8 cellular contexts compared by ENCODE assay signal in genomic region chr22:41204992-41205900, GRCh38. TPM values are rescaled to one million over a fixed set of nuclear protein-coding genes. Genes with fewer than 3 reads are reported as not detected.
A peak's percentile ranks its signal among the peaks of the same experiment; 100 is the strongest.
DNase-seq lines count a peak whose midpoint lies in the region; ATAC-seq lines count a peak whose summit lies in the region.

L3MBTL2 (plus strand) TSS chr22:41205312; CDS start chr22:41205363, 51 bp downstream.

- H2BK15ac ChIP-seq in mesenchymal stem cell (ENCODE audit: low read depth, poor library complexity, severe bottlenecking) = no peak within 1 kb of the TSS

- peak within 1 kb of the TSS; percentile 78 for H4K8ac ChIP-seq in mesenchymal stem cell (ENCODE audit: low read length)

- H3K4me3 Mint-ChIP-seq in activated CD8-positive, alpha-beta memory T cell treated with anti-CD3 and anti-CD28 coated beads, Interleukin-2, amount 10 ng/mL, durations not matched to agents 7 days and 5 days = peak within 1 kb of the TSS; percentile 95

- no peak within 1 kb of the TSS for H2BK12ac ChIP-seq in mesenchymal stem cell (ENCODE audit: low read length in 2 of 2)

- peak within 1 kb of the TSS; percentile 64 for H4K91ac ChIP-seq in mesenchymal stem cell (ENCODE audit: low read length)

- peak within 1 kb of the TSS; percentile 89 for H3K27ac Mint-ChIP-seq in activated CD8-positive, alpha-beta memory T cell treated with anti-CD3 and anti-CD28 coated beads, Interleukin-2, amount 10 ng/mL, durations not matched to agents 7 days and 5 days

- H3K4ac ChIP-seq in mesenchymal stem cell (ENCODE audit: low read depth in 1 of 2, low read length in 2 of 2) = peak within 1 kb of the TSS; percentile 12 to 20

- H3K27ac ChIP-seq in mesenchymal stem cell (ENCODE audit: low read length, poor library complexity, severe bottlenecking) = peak within 1 kb of the TSS; percentile 62

- peaks cover 16% of the 10 kb centered on the region for H3K79me1 ChIP-seq in mesenchymal stem cell (replicated peaks; ENCODE audit: low read length, poor library complexity, severe bottlenecking)

- H3K18ac ChIP-seq in mesenchymal stem cell (ENCODE audit: low read depth in 1 of 2, low read length in 2 of 2) = peak within 1 kb of the TSS; percentile 69 to 79

- H2BK5ac ChIP-seq in mesenchymal stem cell (ENCODE audit: low read depth, low read length, poor library complexity, severe bottlenecking) = no peak within 1 kb of the TSS

- no peak within 1 kb of the TSS for H3K23ac ChIP-seq in mesenchymal stem cell (ENCODE audit: low read length in 2 of 2)

- peak within 1 kb of the TSS; percentile 49 for H2AFZ ChIP-seq in mesenchymal stem cell (ENCODE audit: low read depth, low read length)

- CTCF ChIA-PET in activated CD8-positive, alpha-beta memory T cell treated with anti-CD3 and anti-CD28 coated beads, Interleukin-2, amount 10 ng/mL, durations not matched to agents 7 days and 5 days (lab: Charles Lee) = interaction anchor here (1.0 kb wide), 1 partner anchor 9 kb away, joined by 3 read pairs; no protein-coding TSS in a partner anchor

- no peaks in the 10 kb centered on the region for H3K4me1 ChIP-seq in NT2/D1 (ENCODE audit: insufficient read depth, insufficient read length)
- no peaks in the 10 kb centered on the region for H3K4me1 ChIP-seq in endocrine pancreas (ENCODE audit: control insufficient read depth, insufficient read depth, low read length)
- H3K4me1 ChIP-seq in mesenchymal stem cell (ENCODE audit: control insufficient read depth, insufficient read depth, low read depth, low read length) = peaks cover 4% of the 10 kb centered on the region

- H3K36me3 Mint-ChIP-seq in activated CD8-positive, alpha-beta memory T cell treated with anti-CD3 and anti-CD28 coated beads, Interleukin-2, amount 10 ng/mL, durations not matched to agents 7 days and 5 days = peaks cover 11% of the 10 kb centered on the region

- H3K9me3 Mint-ChIP-seq in activated CD8-positive, alpha-beta memory T cell treated with anti-CD3 and anti-CD28 coated beads, Interleukin-2, amount 10 ng/mL, durations not matched to agents 7 days and 5 days (ENCODE audit: low read depth) = no peaks in the 10 kb centered on the region

- peak within 1 kb of the TSS in 1 of 2 experiments; percentile 82 for H3K14ac ChIP-seq in mesenchymal stem cell (ENCODE audit: low read length in 2 of 2)

- peak; percentile 97 for DNase-seq in COR-L47 (lab: John Stamatoyannopoulos, UW)
- DNase-seq in HUDEP-2 (lab: John Stamatoyannopoulos, UW; ENCODE audit: unreplicated experiment in 76 of 76) = peak in 75 of 76 experiments; percentile 26 to 98 (median 93)
- DNase-seq in NT2/D1 (ENCODE audit: low read depth, low spot score) = peak; percentile 87
- DNase-seq in activated CD8-positive, alpha-beta memory T cell treated with anti-CD3 and anti-CD28 coated beads, Interleukin-2, amount 10 ng/mL, durations not matched to agents 7 days and 5 days = peak; percentile 100
- peak; percentile 97 for DNase-seq in mesenchymal stem cell
- peak; percentile 96 for DNase-seq in stimulated activated CD8-positive, alpha-beta memory T cell treated with anti-CD3 and anti-CD28 coated beads, Interleukin-12 subunit alpha, Interleukin-12 subunit beta, amount 100 ng/mL, for 4 hours (ENCODE audit: low read depth)

- 5% methylated on average over 46 of the region's 47 CpGs for WGBS in mesenchymal stem cell

- peak within 1 kb of the TSS; percentile 81 for H3K9ac ChIP-seq in NT2/D1 (ENCODE audit: insufficient read length, low read depth)
- H3K9ac ChIP-seq in endocrine pancreas (ENCODE audit: control insufficient read depth, insufficient read depth, low read length) = peak within 1 kb of the TSS; percentile 85
- H3K9ac ChIP-seq in mesenchymal stem cell (ENCODE audit: low read length) = peak within 1 kb of the TSS; percentile 97

- H3K9me3 ChIP-seq in NT2/D1 (ENCODE audit: insufficient read depth, low read length) (no peaks in the 10 kb centered on the region), endocrine pancreas (ENCODE audit: control insufficient read depth, low read length) (no peaks in the 10 kb centered on the region), mesenchymal stem cell (ENCODE audit: control insufficient read depth, low read length) (no peaks in the 10 kb centered on the region)

- H2AK5ac ChIP-seq in mesenchymal stem cell (ENCODE audit: low read length, severe bottlenecking) = no peak within 1 kb of the TSS

- H3K4me2 ChIP-seq in mesenchymal stem cell (ENCODE audit: low read length, poor library complexity, severe bottlenecking) = peak within 1 kb of the TSS; percentile 63

- no peaks in the 10 kb centered on the region for H3K27me3 ChIP-seq in NT2/D1 (ENCODE audit: insufficient read depth, insufficient read length)
- no peaks in the 10 kb centered on the region for H3K27me3 ChIP-seq in endocrine pancreas (ENCODE audit: control insufficient read depth, insufficient read depth, low read length)
- H3K27me3 ChIP-seq in mesenchymal stem cell (ENCODE audit: control insufficient read depth in 1 of 2, insufficient read depth in 1 of 2, low read length in 2 of 2) = peaks cover 6 to 10% of the 10 kb centered on the region in 2 experiments

- H3K4me3 ChIP-seq in NT2/D1 (ENCODE audit: insufficient read length, low read depth) (peak within 1 kb of the TSS; percentile 69), endocrine pancreas (ENCODE audit: control insufficient read depth, insufficient read depth, low read length) (peak within 1 kb of the TSS; percentile 93), mesenchymal stem cell (ENCODE audit: insufficient read depth in 1 of 2, low read depth in 1 of 2, low read length in 2 of 2) (peak within 1 kb of the TSS; percentile 72 to 90)

- H3K36me3 ChIP-seq in NT2/D1 (ENCODE audit: insufficient read depth, insufficient read length, low read length) (peaks cover 14% of the 10 kb centered on the region), endocrine pancreas (ENCODE audit: control insufficient read depth, insufficient read depth, low read length) (no peaks in the 10 kb centered on the region), mesenchymal stem cell (ENCODE audit: control insufficient read depth in 1 of 2, insufficient read depth in 2 of 2, low read depth in 1 of 2, low read length in 2 of 2) (peaks cover 3 to 11% of the 10 kb centered on the region in 2 experiments)

- no peak within 1 kb of the TSS for H2BK120ac ChIP-seq in mesenchymal stem cell (ENCODE audit: low read depth, low read length)

- H3K4me1 Mint-ChIP-seq in activated CD8-positive, alpha-beta memory T cell treated with anti-CD3 and anti-CD28 coated beads, Interleukin-2, amount 10 ng/mL, durations not matched to agents 7 days and 5 days = peaks cover 25% of the 10 kb centered on the region

- ATAC-seq in GM21381 (IDR thresholded peaks at IDR 0.05; ENCODE audit: unreplicated experiment) = peak; percentile 98
- peak; percentile 100 for ATAC-seq in activated CD8-positive, alpha-beta memory T cell treated with anti-CD3 and anti-CD28 coated beads, Interleukin-2, amount 10 ng/mL, durations not matched to agents 7 days and 5 days

- H3K27me3 Mint-ChIP-seq in activated CD8-positive, alpha-beta memory T cell treated with anti-CD3 and anti-CD28 coated beads, Interleukin-2, amount 10 ng/mL, durations not matched to agents 7 days and 5 days = peaks cover 17% of the 10 kb centered on the region

RNA-seq across cellular contexts. Expression of gene L3MBTL2, which starts in this region (rescaled TPM):
- total RNA-seq in activated CD8-positive, alpha-beta memory T cell treated with anti-CD3 and anti-CD28 coated beads, Interleukin-2, amount 10 ng/mL, durations not matched to agents 7 days and 5 days = 10 to 100 TPM; 36.6 to 43.4 TPM
- 9.9 TPM for polyA plus RNA-seq in mesenchymal stem cell (2013, experiment 1 of 2)
- polyA plus RNA-seq in mesenchymal stem cell (2013, experiment 2 of 2) = 9.7 TPM

Comparison
In these comparisons a context has a peak if more than half of its experiments do, and no peak if none do; other contexts are left out.
1. Peak in every context shown above with its lines: DNase-seq, ATAC-seq, H3K4me3 ChIP-seq and H3K27ac ChIP-seq.